Comparison of ENCODE assay signal across 8 cellular contexts in the genomic region with DNA sequence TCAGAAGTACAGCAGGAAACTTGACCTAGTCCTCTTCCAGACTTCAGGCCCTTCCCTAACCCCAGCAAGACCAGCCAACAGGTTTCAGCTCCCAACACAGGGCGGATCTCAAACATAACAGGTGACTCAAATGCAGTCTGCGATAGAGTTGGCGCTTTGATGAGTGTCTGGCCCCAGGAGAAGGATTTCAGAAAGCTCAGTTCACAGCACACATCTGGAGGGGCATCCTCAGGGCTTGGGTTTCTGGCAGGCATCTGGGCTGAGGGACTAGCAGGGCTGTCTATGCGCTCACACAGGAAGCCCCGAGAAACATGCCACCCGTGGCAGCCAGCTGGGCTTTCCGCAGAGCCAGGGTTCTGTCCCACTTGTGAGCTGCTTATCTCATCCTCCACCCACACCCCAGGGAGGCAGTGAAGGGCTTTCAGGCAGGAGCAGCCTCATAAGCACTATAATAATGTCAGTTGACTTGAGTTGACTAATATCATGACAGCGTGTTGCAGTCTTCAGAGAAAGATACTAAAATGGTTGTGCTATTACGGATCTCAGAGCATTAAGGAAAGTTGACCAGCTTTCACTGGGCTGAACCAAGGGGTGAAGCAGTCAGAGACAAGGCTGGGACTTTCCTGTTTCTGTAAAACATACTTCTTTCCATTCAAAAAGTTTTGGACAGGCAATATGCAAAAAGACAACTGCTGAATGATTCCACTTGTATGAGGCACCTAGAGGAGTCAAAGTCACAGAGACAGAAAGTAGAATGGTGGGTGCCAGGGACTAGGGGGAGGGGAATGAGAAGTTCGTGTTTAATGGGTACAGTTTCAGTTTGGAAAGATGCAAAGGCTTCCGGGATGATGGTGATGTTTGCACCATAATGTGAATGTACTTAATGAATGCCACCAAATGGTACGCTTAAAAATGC.
DNase-seq lines count a peak whose midpoint lies in the region; ATAC-seq and TF ChIP-seq lines count a peak whose summit lies in the region.

No MANE protein-coding gene starts in this region.

- peaks cover 31% of the 10 kb centered on the region for H3K4me1 Mint-ChIP-seq in chondrocyte (ENCODE audit: low read depth)

- no peak for TF ChIP-seq CTCF in chondrocyte (IDR thresholded peaks at IDR 0.05)

- no peak overlapping the region for H3K4me3 Mint-ChIP-seq in chondrocyte (ENCODE audit: unreplicated experiment)

- peaks cover 3% of the 10 kb centered on the region for H3K9me3 Mint-ChIP-seq in chondrocyte (ENCODE audit: low read depth)

- H3K9me3 ChIP-seq in adipocyte (ENCODE audit: control insufficient read depth, low read length) (no peaks in the 10 kb centered on the region), HAP-1 (no peaks in the 10 kb centered on the region)

- H3K27me3 ChIP-seq in adipocyte (replicated peaks; ENCODE audit: control insufficient read depth, insufficient read depth, low read length) (no peaks in the 10 kb centered on the region), HAP-1 (ENCODE audit: low read depth) (peaks cover 12% of the 10 kb centered on the region)

- peak overlapping the region; percentile 27 for H3K9ac ChIP-seq in adipocyte (ENCODE audit: low read length)

- DNase-seq in T-helper 2 cell (peak; percentile 16 to 89 (median 50)), adipocyte (ENCODE audit: low read depth) (no peak), chondrocyte (ENCODE audit: low spot score) (no peak), NCI-H1417 (lab: John Stamatoyannopoulos, UW) (no peak), HAP-1 (ENCODE audit: low spot score in 2 of 2) (no peak)
- DNase-seq in stimulated activated CD4-positive, alpha-beta T cell treated with anti-CD3 and anti-CD28 coated beads, Interleukin-15, amount 100 ng/mL, for 1 hour (ENCODE audit: low read depth in 1 of 2, low spot score in 1 of 2): peak; percentile 10 to 62

- H3K4me3 ChIP-seq in adipocyte (ENCODE audit: low read length) (peak overlapping the region; percentile 20), HAP-1 (no peak overlapping the region)

- H3K27me3 Mint-ChIP-seq in chondrocyte (ENCODE audit: low read depth): no peaks in the 10 kb centered on the region

- H3K4me1 ChIP-seq in adipocyte (ENCODE audit: control insufficient read depth, insufficient read depth, low read length) (peaks cover 22% of the 10 kb centered on the region), HAP-1 (no peaks in the 10 kb centered on the region; the same call in none of the 2 replicates)

- no peak overlapping the region for H3K27ac Mint-ChIP-seq in chondrocyte (ENCODE audit: unreplicated experiment)

- peak; percentile 77 for ATAC-seq in GM18511 (IDR thresholded peaks at IDR 0.05; ENCODE audit: unreplicated experiment)
- ATAC-seq in HG02678 (IDR thresholded peaks at IDR 0.05; ENCODE audit: unreplicated experiment): peak; percentile 67

- in situ Hi-C loops in HAP-1 (cut with MboI; ENCODE audit: low sequenced_read_pairs): loop anchor here (25.0 kb wide), 1 partner anchor 106 kb away; no protein-coding TSS in a partner anchor

- H3K36me3 ChIP-seq in adipocyte (ENCODE audit: control insufficient read depth, insufficient read depth, low read length, severe bottlenecking) (no peaks in the 10 kb centered on the region), HAP-1 (replicated peaks) (no peaks in the 10 kb centered on the region; the same call in 1 of the 2 replicates)

- H3K36me3 Mint-ChIP-seq in chondrocyte (ENCODE audit: low read depth): no peaks in the 10 kb centered on the region

Comparison
In these comparisons a context has a peak if more than half of its experiments do, and no peak if none do; other contexts are left out.
1. DNase-seq: peak in T-helper 2 cell (5 of 5) and stimulated activated CD4-positive, alpha-beta T cell treated with anti-CD3 and anti-CD28 coated beads, Interleukin-15, amount 100 ng/mL, for 1 hour (2 of 2); none in adipocyte (single experiment), chondrocyte (single experiment), NCI-H1417 (0 of 3) and HAP-1 (0 of 2).